ENCODE assay signal across 8 cellular contexts in genomic region chr19:10380311-10381102, GRCh38. TPM values are rescaled to one million over a fixed set of nuclear protein-coding genes. Genes with fewer than 3 reads are reported as not detected.
DNase-seq lines count a peak whose midpoint lies in the region; ATAC-seq and TF ChIP-seq lines count a peak whose summit lies in the region.

Gene TYK2, minus strand, starts transcription at chr19:10380572. Its CDS starts 2,166 bp downstream, at chr19:10378406.

- H3K9me3 Mint-ChIP-seq in activated B cell treated with CpG ODN at 0.5 μM for 24 hours (no peaks in the 10 kb centered on the region), immature natural killer cell (no peaks in the 10 kb centered on the region)

- H3K4me1 Mint-ChIP-seq in activated B cell treated with CpG ODN at 0.5 μM for 24 hours (peaks cover 23% of the 10 kb centered on the region), immature natural killer cell (peaks cover 24 to 31% of the 10 kb centered on the region in 2 donors)

- POLR2A ChIA-PET in activated B cell treated with CpG ODN at 0.5 μM for 24 hours (lab: Charles Lee), result interaction anchor here (0.5 to 4.5 kb wide), 19 partner anchors 9 to 881 kb away, joined by 3 to 64 read pairs (median 5); partner anchors contain the start of genes CDC37, ICAM1, ICAM5 and MRPL4

- intact Hi-C loops in activated B cell treated with CpG ODN at 0.5 μM for 24 hours (cut with micrococcal nuclease), result loop anchor here (2.0 kb wide), 2 partner anchors 48 to 110 kb away; partner anchors contain the start of genes ICAM1 and RAVER1

- ATAC-seq in HG03196 (IDR thresholded peaks at IDR 0.05; ENCODE audit: unreplicated experiment) (peak; percentile 87), activated B cell treated with CpG ODN at 0.5 μM for 24 hours (ENCODE audit: low read depth) (peak; percentile 93)

- peak within 1 kb of the TSS; percentile 56 for H3K27ac ChIP-seq in caudate nucleus (ENCODE audit: low read depth, low read length)

- H3K4me3 Mint-ChIP-seq in activated B cell treated with CpG ODN at 0.5 μM for 24 hours (peak within 1 kb of the TSS; percentile 97), immature natural killer cell (peak within 1 kb of the TSS; percentile 88 to 93 (median 91))

- TF ChIP-seq CTCF in activated B cell treated with CpG ODN at 0.5 μM for 24 hours (IDR thresholded peaks at IDR 0.05), result no peak

- H3K36me3 Mint-ChIP-seq in activated B cell treated with CpG ODN at 0.5 μM for 24 hours (ENCODE audit: low read depth) (peaks cover 27% of the 10 kb centered on the region), immature natural killer cell (peaks cover 4 to 9% (median 9%) of the 10 kb centered on the region in 3 donors)

- H3K27ac Mint-ChIP-seq in activated B cell treated with CpG ODN at 0.5 μM for 24 hours, result peak within 1 kb of the TSS; percentile 86
- H3K27ac Mint-ChIP-seq in immature natural killer cell, result peak within 1 kb of the TSS; percentile 93 to 99 (median 97)

- H3K27me3 Mint-ChIP-seq in activated B cell treated with CpG ODN at 0.5 μM for 24 hours, result no peaks in the 10 kb centered on the region
- H3K27me3 Mint-ChIP-seq in immature natural killer cell (ENCODE audit: low read depth in 3 of 3), result peaks cover 8 to 17% (median 8%) of the 10 kb centered on the region in 3 donors

- peak; percentile 88 for TF ChIP-seq POLR2A in GM18951 (IDR thresholded peaks at IDR 0.05; ENCODE audit: extremely low read depth, insufficient read depth, insufficient read length)

- peak; percentile 100 for DNase-seq in AG08395 (ENCODE audit: low spot score)
- peak; percentile 98 for DNase-seq in NCI-H345 (lab: John Stamatoyannopoulos, UW)
- peak; percentile 95 for DNase-seq in activated B cell treated with CpG ODN at 0.5 μM for 24 hours
- DNase-seq in caudate nucleus (lab: John Stamatoyannopoulos, UW), result peak; percentile 80 to 100 (median 97)
- peak; percentile 98 to 99 (median 98) for DNase-seq in immature natural killer cell
- DNase-seq in smooth muscle cell of the brain vasculature (ENCODE audit: low read depth, low spot score), result peak; percentile 95

- CTCF ChIA-PET in activated B cell treated with CpG ODN at 0.5 μM for 24 hours (lab: Charles Lee), result interaction anchor here (0.5 to 3.4 kb wide), 10 partner anchors 8 to 449 kb away, joined by 3 to 21 read pairs (median 4); partner anchors contain the start of genes CDC37, ICAM1 and ICAM4

- in situ Hi-C loops in GM18951 (cut with MboI; ENCODE audit: low sequenced_read_pairs, unreplicated experiment), result loop anchor here (5.0 to 25.0 kb wide), 2 partner anchors 113 to 443 kb away; partner anchors contain the start of gene OLFM2

RNA-seq across cellular contexts. Expression of gene TYK2, which starts in this region (rescaled TPM):
- total RNA-seq in activated B cell treated with CpG ODN at 0.5 μM for 24 hours, result 302 and 356 TPM in 2 replicates
- polyA plus RNA-seq in immature natural killer cell, result 100 to 1,000 TPM in 1 of 3 donors, 10 to 100 TPM in 2; 33.6 to 105 (median 40.6) TPM

Comparison
In these comparisons a context has a peak if more than half of its experiments do, and no peak if none do; other contexts are left out.
1. Peak in every context shown above with its lines: DNase-seq, ATAC-seq and H3K27ac ChIP-seq.